Comparison of ENCODE assay signal across 8 cellular contexts in genomic region chr3:95923496-95924210, GRCh38.
DNase-seq lines count a peak whose midpoint lies in the region; ATAC-seq and TF ChIP-seq lines count a peak whose summit lies in the region.

No MANE protein-coding gene starts in this region.

- H3K4me3 ChIP-seq in BE2C (ENCODE audit: low read depth, low read length), result no peak overlapping the region
- H3K4me3 ChIP-seq in MG63, result no peak overlapping the region
- no peak overlapping the region for H3K4me3 ChIP-seq in epithelial cell of esophagus (ENCODE audit: low read length)

- H3K9me3 ChIP-seq in BE2C, result no peaks in the 10 kb centered on the region
- no peaks in the 10 kb centered on the region for H3K9me3 ChIP-seq in MG63
- no peaks in the 10 kb centered on the region for H3K9me3 ChIP-seq in CD4-positive, alpha-beta T cell (ENCODE audit: control insufficient read depth, low read length)

- no peaks in the 10 kb centered on the region for H3K4me1 Mint-ChIP-seq in CD4-positive, alpha-beta T cell (ENCODE audit: low read depth)

- TF ChIP-seq CTCF in BE2C (IDR thresholded peaks at IDR 0.05; ENCODE audit: low read depth, low read length) (no peak), epithelial cell of esophagus (IDR thresholded peaks at IDR 0.05; ENCODE audit: insufficient read depth, low read depth, low read length, missing control alignments) (no peak), omental fat pad (IDR thresholded peaks at IDR 0.05) (no peak)
- TF ChIP-seq CTCF in CD4-positive, alpha-beta T cell (IDR thresholded peaks at IDR 0.05), result no peak

- H3K36me3 ChIP-seq in BE2C, result no peaks in the 10 kb centered on the region
- H3K36me3 ChIP-seq in MG63, result no peaks in the 10 kb centered on the region

- POLR2A ChIA-PET in CD4-positive, alpha-beta T cell (lab: Charles Lee), result no interaction called here

- intact Hi-C loops in CD4-positive, alpha-beta T cell (cut with DNase I, micrococcal nuclease), result no loop called here

- ATAC-seq in omental fat pad (ENCODE audit: low FRiP score) (peak; percentile 88), HG02970 (IDR thresholded peaks at IDR 0.05; ENCODE audit: low FRiP score, unreplicated experiment) (no peak)
- no peak for ATAC-seq in CD4-positive, alpha-beta T cell (ENCODE audit: poor library complexity)

- H3K4me1 ChIP-seq in BE2C, result no peaks in the 10 kb centered on the region

- H3K27me3 ChIP-seq in BE2C, result no peaks in the 10 kb centered on the region
- H3K27me3 ChIP-seq in MG63, result no peaks in the 10 kb centered on the region
- H3K27me3 ChIP-seq in CD4-positive, alpha-beta T cell (ENCODE audit: control insufficient read depth, insufficient read depth, low read length), result no peaks in the 10 kb centered on the region

- CTCF ChIA-PET in CD4-positive, alpha-beta T cell (lab: Charles Lee), result no interaction called here

- H3K27me3 Mint-ChIP-seq in CD4-positive, alpha-beta T cell, result no peaks in the 10 kb centered on the region

- H3K4me3 Mint-ChIP-seq in CD4-positive, alpha-beta T cell, result no peak overlapping the region

- peaks cover 2% of the 10 kb centered on the region for H3K9me3 Mint-ChIP-seq in CD4-positive, alpha-beta T cell

- DNase-seq in BE2C (peak; percentile 16), MG63 (peak; percentile 75), epithelial cell of esophagus (ENCODE audit: low read depth) (peak; percentile 92), omental fat pad (ENCODE audit: low spot score) (peak; percentile 28), NCI-H1436 treated with DMSO at 0.1 percent for 48 hours (lab: John Stamatoyannopoulos, UW) (no peak), T-helper 2 cell (no peak)
- DNase-seq in CD4-positive, alpha-beta T cell, result no peak

- H3K27ac ChIP-seq in CD4-positive, alpha-beta T cell (ENCODE audit: low read depth, low read length), result no peak overlapping the region

- no peaks in the 10 kb centered on the region for H3K36me3 Mint-ChIP-seq in CD4-positive, alpha-beta T cell (ENCODE audit: low read depth)

- no peak overlapping the region for H3K27ac Mint-ChIP-seq in CD4-positive, alpha-beta T cell

Comparison
In these comparisons a context has a peak if more than half of its experiments do, and no peak if none do; other contexts are left out.
1. DNase-seq: peak in BE2C (single experiment), MG63 (single experiment), epithelial cell of esophagus (single experiment) and omental fat pad (single experiment); none in NCI-H1436 treated with DMSO at 0.1 percent for 48 hours (single experiment), CD4-positive, alpha-beta T cell (0 of 10) and T-helper 2 cell (0 of 5).